ENCODE assay signal across 8 cellular contexts in the genomic region with DNA sequence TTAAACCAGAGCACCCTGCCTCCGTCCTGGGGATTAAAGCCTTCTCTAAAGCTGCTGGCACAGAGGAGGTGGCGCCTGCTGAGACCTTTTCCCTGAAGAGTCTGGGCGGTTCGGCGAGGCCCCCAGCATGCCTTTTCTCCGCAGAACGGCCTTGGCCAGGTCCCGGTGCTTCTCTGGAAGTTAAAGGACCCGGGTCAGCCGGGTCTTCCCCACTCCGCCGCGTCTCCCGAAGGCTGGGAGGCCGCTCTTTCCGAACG. TPM values are rescaled to one million over a fixed set of nuclear protein-coding genes. Genes with fewer than 3 reads are reported as not detected.
DNase-seq lines count a peak whose midpoint lies in the region; ATAC-seq, FAIRE-seq and TF ChIP-seq lines count a peak whose summit lies in the region.

No MANE protein-coding gene starts in this region.

- peak; percentile 43 for ATAC-seq in CD4-positive, alpha-beta T cell (ENCODE audit: poor library complexity)
- peak; percentile 11 for ATAC-seq in GM21737 (IDR thresholded peaks at IDR 0.05; ENCODE audit: unreplicated experiment)

- no peaks in the 10 kb centered on the region for H3K9me3 ChIP-seq in CD4-positive, alpha-beta T cell (ENCODE audit: control insufficient read depth, low read length)
- H3K9me3 ChIP-seq in NT2/D1 (ENCODE audit: insufficient read depth, low read length) = no peaks in the 10 kb centered on the region
- no peaks in the 10 kb centered on the region for H3K9me3 ChIP-seq in kidney (ENCODE audit: control insufficient read depth in 1 of 2, low read length in 2 of 2)

- peak overlapping the region; percentile 86 for H3K4me3 ChIP-seq in NT2/D1 (ENCODE audit: insufficient read length, low read depth)
- peak overlapping the region; percentile 82 for H3K4me3 ChIP-seq in brain microvascular endothelial cell (ENCODE audit: low read depth, low read length)
- peak overlapping the region; percentile 63 to 96 for H3K4me3 ChIP-seq in kidney (ENCODE audit: low read length in 2 of 2)

- intact Hi-C loops in CD4-positive, alpha-beta T cell (cut with DNase I, micrococcal nuclease) = loop anchor here in 1 of 2 experiments (2.0 kb wide), 2 partner anchors 33 to 63 kb away; partner anchors contain the start of genes SCAMP2 and ULK3
- intact Hi-C loops in kidney (cut with DNase I) = no loop called here

- H3K27me3 Mint-ChIP-seq in CD4-positive, alpha-beta T cell = no peaks in the 10 kb centered on the region

- H3K4me1 Mint-ChIP-seq in CD4-positive, alpha-beta T cell (ENCODE audit: low read depth) = peaks cover 46% of the 10 kb centered on the region

- in situ Hi-C loops in brain microvascular endothelial cell (cut with HindIII; ENCODE audit: low pct_ligation_motif_present, low sequenced_read_pairs) = no loop called here

- H3K4me1 ChIP-seq in NT2/D1 (ENCODE audit: insufficient read depth, insufficient read length) = peaks cover 3% of the 10 kb centered on the region
- H3K4me1 ChIP-seq in kidney (ENCODE audit: control insufficient read depth in 1 of 2, insufficient read depth in 1 of 2, low read depth in 1 of 2, low read length in 2 of 2) = peaks cover 9 to 23% of the 10 kb centered on the region in 2 donors

- H3K4me3 Mint-ChIP-seq in CD4-positive, alpha-beta T cell = peak overlapping the region; percentile 90

- TF ChIP-seq CTCF in CD4-positive, alpha-beta T cell (IDR thresholded peaks at IDR 0.05) = no peak
- TF ChIP-seq CTCF in brain microvascular endothelial cell (IDR thresholded peaks at IDR 0.05; ENCODE audit: low read depth, low read length, missing control alignments) (no peak), kidney (IDR thresholded peaks at IDR 0.05; ENCODE audit: borderline replicate concordance, extremely low read depth, insufficient read depth) (no peak)

- peak overlapping the region; percentile 99 for H3K27ac Mint-ChIP-seq in CD4-positive, alpha-beta T cell

- CTCF ChIA-PET in CD4-positive, alpha-beta T cell (lab: Charles Lee) = interaction anchor here (0.6 to 2.4 kb wide), 10 partner anchors 11 to 274 kb away, joined by 3 to 6 read pairs (median 4); partner anchors contain the start of gene SCAMP5

- H3K27me3 ChIP-seq in CD4-positive, alpha-beta T cell (ENCODE audit: control insufficient read depth, insufficient read depth, low read length) = no peaks in the 10 kb centered on the region
- H3K27me3 ChIP-seq in NT2/D1 (ENCODE audit: insufficient read depth, insufficient read length) (no peaks in the 10 kb centered on the region), brain microvascular endothelial cell (replicated peaks) (no peaks in the 10 kb centered on the region)

- peak in 3 of 10 experiments; percentile 16 to 52 (median 17) for DNase-seq in CD4-positive, alpha-beta T cell
- no peak for DNase-seq in NT2/D1 (ENCODE audit: low read depth, low spot score)
- DNase-seq in brain microvascular endothelial cell = peak; percentile 18
- DNase-seq in kidney = no peak
- peak; percentile 57 for DNase-seq in stimulated activated CD8-positive, alpha-beta memory T cell treated with anti-CD3 and anti-CD28 coated beads, Interleukin-4, amount 100 ng/mL, for 48 hours
- DNase-seq in SHP77 treated with DMSO at 0.1 percent for 48 hours (lab: John Stamatoyannopoulos, UW) = no peak
- no peak for DNase-seq in effector CD8-positive, alpha-beta T cell (lab: John Stamatoyannopoulos, UW)

- peaks cover 44% of the 10 kb centered on the region for H3K36me3 ChIP-seq in NT2/D1 (ENCODE audit: insufficient read depth, insufficient read length, low read length)
- H3K36me3 ChIP-seq in brain microvascular endothelial cell (replicated peaks) = peaks cover 36% of the 10 kb centered on the region
- H3K36me3 ChIP-seq in kidney (ENCODE audit: control insufficient read depth in 1 of 2, insufficient read depth in 2 of 2, low read length in 2 of 2) = peaks cover 19 to 20% of the 10 kb centered on the region in 2 donors

- FAIRE-seq in kidney (lab: Jason Lieb, UNC) = no peak

- no peaks in the 10 kb centered on the region for H3K9me3 Mint-ChIP-seq in CD4-positive, alpha-beta T cell

- H3K27ac ChIP-seq in CD4-positive, alpha-beta T cell (ENCODE audit: low read depth, low read length) = peak overlapping the region; percentile 68
- H3K27ac ChIP-seq in brain microvascular endothelial cell (peak overlapping the region; percentile 74), kidney (ENCODE audit: low read depth in 2 of 2, low read length in 2 of 2) (peak overlapping the region; percentile 93 to 96)

- H3K36me3 Mint-ChIP-seq in CD4-positive, alpha-beta T cell (ENCODE audit: low read depth) = peaks cover 47% of the 10 kb centered on the region

- H3K9ac ChIP-seq in NT2/D1 (ENCODE audit: insufficient read length, low read depth) (peak overlapping the region; percentile 96), kidney (ENCODE audit: low read length in 2 of 2) (peak overlapping the region; percentile 66 to 98)

- POLR2A ChIA-PET in CD4-positive, alpha-beta T cell (lab: Charles Lee) = interaction anchor here (0.7 to 3.0 kb wide), 26 partner anchors 8 to 548 kb away, joined by 3 to 21 read pairs (median 5); partner anchors contain the start of genes C15orf39, COX5A, MPI and RPP25

RNA-seq across cellular contexts. Expression of gene FAM219B, which starts 0.5 kb away (rescaled TPM):
- 10 to 100 TPM; 21.5 to 26.8 TPM for total RNA-seq in CD4-positive, alpha-beta T cell
- 76.5 TPM for total RNA-seq in kidney
- polyA plus RNA-seq in kidney (ENCODE audit: insufficient read depth, low read depth, low replicate concordance) = 41.7 TPM

RNA-seq across cellular contexts. Expression of gene MPI, which starts 16.3 kb away (rescaled TPM):
- total RNA-seq in CD4-positive, alpha-beta T cell = 10 to 100 TPM; 28.9 to 30.3 TPM
- 33.7 TPM for total RNA-seq in kidney
- polyA plus RNA-seq in kidney (ENCODE audit: insufficient read depth, low read depth, low replicate concordance) = 52.0 TPM

RNA-seq across cellular contexts. Expression of gene COX5A, which starts 31.8 kb away (rescaled TPM):
- 10 to 100 TPM; 40.7 to 44.2 TPM for total RNA-seq in CD4-positive, alpha-beta T cell
- total RNA-seq in kidney = 150 TPM
- 701 TPM for polyA plus RNA-seq in kidney (ENCODE audit: insufficient read depth, low read depth, low replicate concordance)

RNA-seq across cellular contexts. Expression of gene SCAMP2, which starts 33.0 kb away (rescaled TPM):
- total RNA-seq in CD4-positive, alpha-beta T cell = 10 to 100 TPM; 56.1 to 56.9 TPM
- 102 TPM for total RNA-seq in kidney
- polyA plus RNA-seq in kidney (ENCODE audit: insufficient read depth, low read depth, low replicate concordance) = 87.9 TPM

RNA-seq across cellular contexts. Expression of gene RPP25, which starts 50.5 kb away (rescaled TPM):
- total RNA-seq in CD4-positive, alpha-beta T cell = under 1 TPM; 0.14 to 0.45 TPM
- total RNA-seq in kidney = 7.2 TPM
- polyA plus RNA-seq in kidney (ENCODE audit: insufficient read depth, low read depth, low replicate concordance) = 7.3 TPM

Comparison
In these comparisons a context has a peak if more than half of its experiments do, and no peak if none do; other contexts are left out.
1. DNase-seq: peak in brain microvascular endothelial cell (single experiment) and stimulated activated CD8-positive, alpha-beta memory T cell treated with anti-CD3 and anti-CD28 coated beads, Interleukin-4, amount 100 ng/mL, for 48 hours (single experiment); none in NT2/D1 (single experiment), kidney (single experiment), SHP77 treated with DMSO at 0.1 percent for 48 hours (single experiment) and effector CD8-positive, alpha-beta T cell (single experiment).
2. Peak in every context shown above with its lines, with median percentiles within 50 percentile points of each other: H3K27ac ChIP-seq and H3K4me3 ChIP-seq.